2 cellular contexts compared by ENCODE assay signal in genomic region chr12:69651922-69652321, GRCh38.
TF ChIP-seq lines count a peak whose summit lies in the region.

No MANE protein-coding gene starts in this region.

TF ChIP-seq in GM23338, 12 proteins besides CTCF, POLR2A, EP300 and RAD21:
- TF ChIP-seq ETS1 (IDR thresholded peaks at IDR 0.05) (no peak), EZH2phosphoT487 (IDR thresholded peaks at IDR 0.05; ENCODE audit: unreplicated experiment) (no peak), STAT1 (IDR thresholded peaks at IDR 0.05; ENCODE audit: unreplicated experiment) (no peak), CREB1 (CRISPR knock-in tag; IDR thresholded peaks at IDR 0.05; ENCODE audit: low read depth) (no peak), POLR2AphosphoS5 (IDR thresholded peaks at IDR 0.05; ENCODE audit: low read depth) (no peak), NANOG (IDR thresholded peaks at IDR 0.05; ENCODE audit: borderline replicate concordance) (no peak), REST (IDR thresholded peaks at IDR 0.05; ENCODE audit: unreplicated experiment) (no peak), ZNF462 (CRISPR knock-in tag; IDR thresholded peaks at IDR 0.05) (no peak), ZNF114 (CRISPR knock-in tag; IDR thresholded peaks at IDR 0.05) (no peak), JUNB (IDR thresholded peaks at IDR 0.05; ENCODE audit: unreplicated experiment) (no peak), ZNF331 (CRISPR knock-in tag; IDR thresholded peaks at IDR 0.05; ENCODE audit: low read depth) (no peak), EZH2 (IDR thresholded peaks at IDR 0.05; ENCODE audit: low read depth, unreplicated experiment) (no peak)

TF ChIP-seq in K562, 482 proteins besides CTCF, POLR2A, EP300 and RAD21 (continued from another document):
- TF ChIP-seq ZNF592 (IDR thresholded peaks at IDR 0.05) = 0 out of 2 replicates have a peak, but pooled peaks have one; percentile 39
- TF ChIP-seq KDM1A (IDR thresholded peaks at IDR 0.05) = peak in 1 of 2 experiments; percentile 39; a peak in 1 of 4 replicates
- peak; percentile 35; the same call in 1 of the 2 replicates for TF ChIP-seq DPF2 (IDR thresholded peaks at IDR 0.05)
- TF ChIP-seq CXXC5 (CRISPR knock-in tag; IDR thresholded peaks at IDR 0.05) = peak; percentile 82
- peak; percentile 90 for TF ChIP-seq SOX6 (IDR thresholded peaks at IDR 0.05)
- TF ChIP-seq RCOR1 (IDR thresholded peaks at IDR 0.05; ENCODE audit: borderline replicate concordance in 1 of 2, low read depth in 2 of 2, low read length in 2 of 2) = 0 out of 4 replicates have a peak, but pooled peaks of 1 of the 2 experiments have one; percentile 7
- peak; percentile 75 for TF ChIP-seq PKNOX1 (IDR thresholded peaks at IDR 0.05)
- peak; percentile 78 for TF ChIP-seq SMAD4 (CRISPR knock-in tag; conservative IDR thresholded peaks at IDR 0.05)
- TF ChIP-seq TAL1 (IDR thresholded peaks at IDR 0.05) = peak; percentile 33; the same call in 1 of the 2 replicates
- peak; percentile 57 for TF ChIP-seq NCOR1 (IDR thresholded peaks at IDR 0.05)
- peak; percentile 53 for TF ChIP-seq CBFA2T2 (conservative IDR thresholded peaks at IDR 0.05)
- peak in 1 of 2 experiments; percentile 58; a peak in 1 of 4 replicates for TF ChIP-seq HDAC1 (IDR thresholded peaks at IDR 0.05)
- TF ChIP-seq POLR2AphosphoS2 (IDR thresholded peaks at IDR 0.05; ENCODE audit: low read length) = no peak
- TF ChIP-seq BMI1 (IDR thresholded peaks at IDR 0.05; ENCODE audit: low read length) = no peak
- no peak for TF ChIP-seq ZNF551 (CRISPR knock-in tag; IDR thresholded peaks at IDR 0.05)
- peak; percentile 71 for TF ChIP-seq TCF3 (CRISPR knock-in tag; IDR thresholded peaks at IDR 0.05)
- TF ChIP-seq USF2 (CRISPR knock-in tag; IDR thresholded peaks at IDR 0.05) = peak; percentile 31; the same call in 1 of the 2 replicates
- peak; percentile 58 for TF ChIP-seq MEIS2 (IDR thresholded peaks at IDR 0.05; ENCODE audit: partially characterized antibody)
- TF ChIP-seq DMBX1 (CRISPR knock-in tag; IDR thresholded peaks at IDR 0.05; ENCODE audit: borderline replicate concordance) = peak; percentile 95; the same call in 1 of the 2 replicates
- peak; percentile 82; the same call in 1 of the 2 replicates for TF ChIP-seq ARID1B (IDR thresholded peaks at IDR 0.05)
- no peak for TF ChIP-seq ZNF707 (CRISPR knock-in tag; conservative IDR thresholded peaks at IDR 0.05)
- peak; percentile 74 for TF ChIP-seq CBFA2T3 (IDR thresholded peaks at IDR 0.05)
- no peak for TF ChIP-seq GTF3C2 (IDR thresholded peaks at IDR 0.05; ENCODE audit: borderline replicate concordance, extremely low read depth, insufficient read length)
